Comparison of ENCODE assay signal across 8 cellular contexts in the genomic region with DNA sequence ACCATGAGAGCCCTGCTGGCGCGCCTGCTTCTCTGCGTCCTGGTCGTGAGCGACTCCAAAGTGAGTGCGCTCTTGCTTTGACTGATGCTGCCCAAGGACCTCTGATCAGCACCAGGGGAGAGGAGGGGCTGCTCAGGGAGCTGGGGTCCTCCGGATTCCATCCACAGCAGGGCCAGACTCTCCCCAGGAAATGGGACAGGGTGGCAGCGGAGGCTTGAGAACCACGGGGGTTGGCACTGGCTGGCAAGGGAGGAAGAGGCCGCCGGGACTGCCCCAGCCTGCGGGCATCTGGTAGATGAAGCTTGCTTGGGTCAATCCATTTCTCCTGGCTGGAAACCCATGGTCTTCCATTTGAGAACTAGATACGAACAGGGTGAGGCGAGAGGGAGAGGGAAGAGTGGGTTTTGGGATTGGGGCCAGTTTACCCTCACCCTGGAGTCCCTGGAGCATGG. TPM values are rescaled to one million over a fixed set of nuclear protein-coding genes. Genes with fewer than 3 reads are reported as not detected.
A peak's percentile ranks its signal among the peaks of the same experiment; 100 is the strongest.
DNase-seq lines count a peak whose midpoint lies in the region; ATAC-seq and TF ChIP-seq lines count a peak whose summit lies in the region.

No MANE protein-coding gene starts in this region.

- H3K4me3 ChIP-seq in GM08714 (ENCODE audit: low read length) (peak overlapping the region; percentile 30; the same call in 1 of the 2 replicates), SJSA1 (peak overlapping the region; percentile 43), fibroblast of the aortic adventitia (ENCODE audit: low read depth, low read length) (peak overlapping the region; percentile 69), psoas muscle (peak overlapping the region; percentile 70)

- H3K4me1 ChIP-seq in SJSA1 (replicated peaks) (peaks cover 50% of the 10 kb centered on the region), psoas muscle (peaks cover 26% of the 10 kb centered on the region)

- H3K27me3 ChIP-seq in SJSA1 (replicated peaks) = no peaks in the 10 kb centered on the region
- peaks cover 0 to 14% (median 0%) of the 10 kb centered on the region in 3 donors for H3K27me3 ChIP-seq in psoas muscle (ENCODE audit: insufficient read depth in 3 of 3, low read length in 2 of 3)

- intact Hi-C loops in psoas muscle (cut with DNase I) = loop anchor here in 1 of 2 donors (10.0 kb wide), 1 partner anchor 63 kb away; no protein-coding TSS in a partner anchor

- ATAC-seq in psoas muscle (no peak), GM21619 (IDR thresholded peaks at IDR 0.05; ENCODE audit: unreplicated experiment) (no peak)

- H3K36me3 ChIP-seq in SJSA1 = no peaks in the 10 kb centered on the region
- H3K36me3 ChIP-seq in psoas muscle (ENCODE audit: insufficient read depth in 1 of 2, low read depth in 1 of 2) = peaks cover 0 to 24% of the 10 kb centered on the region in 2 donors

- TF ChIP-seq CTCF in fibroblast of the aortic adventitia (IDR thresholded peaks at IDR 0.05; ENCODE audit: insufficient read depth, low read length) = no peak
- no peak for TF ChIP-seq CTCF in psoas muscle (IDR thresholded peaks at IDR 0.05)

- WGBS in psoas muscle, 3 donors = 11 to 17% (median 12%) methylated on average over 14 of the region's 14 CpGs

- H3K9me3 ChIP-seq in SJSA1 (replicated peaks) (no peaks in the 10 kb centered on the region), psoas muscle (no peaks in the 10 kb centered on the region)

- DNase-seq in SJSA1 (ENCODE audit: low read depth in 1 of 2, low spot score in 2 of 2) = no peak
- DNase-seq in fibroblast of the aortic adventitia (ENCODE audit: low read depth) = peak; percentile 24
- no peak for DNase-seq in psoas muscle
- DNase-seq in NOMO-1 treated with DMSO at 0.1 percent for 48 hours (lab: John Stamatoyannopoulos, UW; ENCODE audit: unreplicated experiment) = no peak
- DNase-seq in stimulated activated CD8-positive, alpha-beta memory T cell treated with anti-CD3 and anti-CD28 coated beads, Interleukin-4, amount 100 ng/mL, for 48 hours = no peak
- DNase-seq in NCI-H2196 treated with DMSO at 0.1 percent for 48 hours (lab: John Stamatoyannopoulos, UW; ENCODE audit: unreplicated experiment) = no peak

- no peak overlapping the region for H3K27ac ChIP-seq in SJSA1
- H3K27ac ChIP-seq in psoas muscle = peak overlapping the region; percentile 86

RNA-seq across cellular contexts. Expression of a gene that starts 0.6 kb away (rescaled TPM):
- total RNA-seq in SJSA1 (2014; rRNA removed; shearing (Covaris generic)) = 4.7 and 6.0 TPM in 2 replicates
- 21.6 and 24.9 TPM in 2 replicates for total RNA-seq in fibroblast of the aortic adventitia (ENCODE audit: low replicate concordance)
- total RNA-seq in psoas muscle = 10 to 100 TPM in 2 of 4 donors, 1 to 10 TPM in 2; 5.0 to 18.2 (median 10.6) TPM
- 1 to 10 TPM; 3.8 to 7.6 (median 7.1) TPM for polyA plus RNA-seq in psoas muscle

RNA-seq across cellular contexts. Expression of a gene that starts 37.2 kb away (rescaled TPM):
- total RNA-seq in SJSA1 (2014; rRNA removed; shearing (Covaris generic)) = 12.5 and 17.6 TPM in 2 replicates
- total RNA-seq in fibroblast of the aortic adventitia (ENCODE audit: low replicate concordance) = 25.8 and 31.2 TPM in 2 replicates
- 10 to 100 TPM; 34.2 to 60.3 (median 50.8) TPM for total RNA-seq in psoas muscle
- polyA plus RNA-seq in psoas muscle = 10 to 100 TPM; 15.8 to 58.5 (median 34.4) TPM
